ENCODE assay signal across 1 cellular context in the genomic region with DNA sequence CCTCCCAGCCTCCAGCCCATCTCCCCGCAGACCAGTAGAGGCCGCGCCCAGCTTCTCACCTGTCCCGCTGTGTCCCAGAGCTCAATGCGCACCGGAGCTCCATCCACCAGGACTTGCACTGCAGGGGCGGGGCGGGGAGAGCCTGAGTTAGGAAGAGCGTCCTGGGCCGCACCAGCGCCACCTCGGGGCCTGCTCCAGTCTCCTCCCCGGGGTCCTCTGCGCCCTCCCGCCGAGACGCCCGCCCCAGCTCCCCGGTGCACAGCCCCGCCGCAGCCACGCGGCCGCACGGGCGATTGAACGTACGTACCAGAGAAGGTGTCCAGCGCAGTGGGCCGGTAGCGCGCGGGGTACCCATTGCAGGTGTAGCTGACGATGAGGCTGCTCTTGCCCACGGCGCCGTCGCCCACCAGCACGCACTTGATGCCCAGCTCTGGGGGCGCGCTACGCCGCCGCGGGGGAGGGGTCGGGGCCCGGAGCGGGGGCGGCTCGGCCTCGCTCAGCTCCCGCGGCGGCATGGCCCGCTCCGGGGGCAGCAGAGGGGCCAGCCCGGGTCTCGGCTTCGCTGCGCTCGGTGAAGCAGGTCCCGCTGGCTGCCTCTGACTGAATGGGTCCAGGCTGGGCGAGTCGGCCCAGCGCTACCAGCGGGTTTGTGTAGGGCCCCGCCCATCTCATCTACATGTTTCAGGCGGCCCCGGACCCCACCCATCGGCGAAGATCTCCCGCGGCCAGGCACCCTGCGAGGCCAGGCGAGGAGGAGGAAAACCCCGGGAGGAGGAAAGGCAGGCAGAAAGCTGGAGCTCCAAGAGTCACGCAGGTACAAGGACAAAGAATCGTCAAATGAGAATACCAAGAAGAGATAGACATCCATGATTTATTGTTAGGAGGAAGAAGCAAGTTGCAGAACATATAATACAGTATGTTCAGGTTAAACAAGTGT.
TF ChIP-seq lines count a peak whose summit lies in the region.

A gene with protein sequence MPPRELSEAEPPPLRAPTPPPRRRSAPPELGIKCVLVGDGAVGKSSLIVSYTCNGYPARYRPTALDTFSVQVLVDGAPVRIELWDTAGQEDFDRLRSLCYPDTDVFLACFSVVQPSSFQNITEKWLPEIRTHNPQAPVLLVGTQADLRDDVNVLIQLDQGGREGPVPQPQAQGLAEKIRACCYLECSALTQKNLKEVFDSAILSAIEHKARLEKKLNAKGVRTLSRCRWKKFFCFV (minus strand): TSS at position 610 of the 937 bp plus-strand sequence. CDS start 95 bp downstream, at position 515.

TF ChIP-seq in GM12878, 131 proteins besides CTCF, POLR2A, EP300 and RAD21 (continued from another document and continues in another):
- TF ChIP-seq, protein P1, sequence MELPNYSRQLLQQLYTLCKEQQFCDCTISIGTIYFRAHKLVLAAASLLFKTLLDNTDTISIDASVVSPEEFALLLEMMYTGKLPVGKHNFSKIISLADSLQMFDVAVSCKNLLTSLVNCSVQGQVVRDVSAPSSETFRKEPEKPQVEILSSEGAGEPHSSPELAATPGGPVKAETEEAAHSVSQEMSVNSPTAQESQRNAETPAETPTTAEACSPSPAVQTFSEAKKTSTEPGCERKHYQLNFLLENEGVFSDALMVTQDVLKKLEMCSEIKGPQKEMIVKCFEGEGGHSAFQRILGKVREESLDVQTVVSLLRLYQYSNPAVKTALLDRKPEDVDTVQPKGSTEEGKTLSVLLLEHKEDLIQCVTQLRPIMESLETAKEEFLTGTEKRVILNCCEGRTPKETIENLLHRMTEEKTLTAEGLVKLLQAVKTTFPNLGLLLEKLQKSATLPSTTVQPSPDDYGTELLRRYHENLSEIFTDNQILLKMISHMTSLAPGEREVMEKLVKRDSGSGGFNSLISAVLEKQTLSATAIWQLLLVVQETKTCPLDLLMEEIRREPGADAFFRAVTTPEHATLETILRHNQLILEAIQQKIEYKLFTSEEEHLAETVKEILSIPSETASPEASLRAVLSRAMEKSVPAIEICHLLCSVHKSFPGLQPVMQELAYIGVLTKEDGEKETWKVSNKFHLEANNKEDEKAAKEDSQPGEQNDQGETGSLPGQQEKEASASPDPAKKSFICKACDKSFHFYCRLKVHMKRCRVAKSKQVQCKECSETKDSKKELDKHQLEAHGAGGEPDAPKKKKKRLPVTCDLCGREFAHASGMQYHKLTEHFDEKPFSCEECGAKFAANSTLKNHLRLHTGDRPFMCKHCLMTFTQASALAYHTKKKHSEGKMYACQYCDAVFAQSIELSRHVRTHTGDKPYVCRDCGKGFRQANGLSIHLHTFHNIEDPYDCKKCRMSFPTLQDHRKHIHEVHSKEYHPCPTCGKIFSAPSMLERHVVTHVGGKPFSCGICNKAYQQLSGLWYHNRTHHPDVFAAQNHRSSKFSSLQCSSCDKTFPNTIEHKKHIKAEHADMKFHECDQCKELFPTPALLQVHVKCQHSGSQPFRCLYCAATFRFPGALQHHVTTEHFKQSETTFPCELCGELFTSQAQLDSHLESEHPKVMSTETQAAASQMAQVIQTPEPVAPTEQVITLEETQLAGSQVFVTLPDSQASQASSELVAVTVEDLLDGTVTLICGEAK (IDR thresholded peaks at IDR 0.05; ENCODE audit: borderline replicate concordance) = no peak
- TF ChIP-seq CHD4 (IDR thresholded peaks at IDR 0.05) = no peak
- TF ChIP-seq KAT2A (conservative IDR thresholded peaks at IDR 0.05; ENCODE audit: control insufficient read depth, low read depth, low read length) = no peak
- TF ChIP-seq, protein P2, sequence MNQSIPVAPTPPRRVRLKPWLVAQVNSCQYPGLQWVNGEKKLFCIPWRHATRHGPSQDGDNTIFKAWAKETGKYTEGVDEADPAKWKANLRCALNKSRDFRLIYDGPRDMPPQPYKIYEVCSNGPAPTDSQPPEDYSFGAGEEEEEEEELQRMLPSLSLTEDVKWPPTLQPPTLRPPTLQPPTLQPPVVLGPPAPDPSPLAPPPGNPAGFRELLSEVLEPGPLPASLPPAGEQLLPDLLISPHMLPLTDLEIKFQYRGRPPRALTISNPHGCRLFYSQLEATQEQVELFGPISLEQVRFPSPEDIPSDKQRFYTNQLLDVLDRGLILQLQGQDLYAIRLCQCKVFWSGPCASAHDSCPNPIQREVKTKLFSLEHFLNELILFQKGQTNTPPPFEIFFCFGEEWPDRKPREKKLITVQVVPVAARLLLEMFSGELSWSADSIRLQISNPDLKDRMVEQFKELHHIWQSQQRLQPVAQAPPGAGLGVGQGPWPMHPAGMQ (IDR thresholded peaks at IDR 0.05; ENCODE audit: borderline replicate concordance) = no peak
- no peak; the same call in 1 of the 2 replicates for TF ChIP-seq SMC3 (IDR thresholded peaks at IDR 0.05; ENCODE audit: borderline replicate concordance, low read length)
- TF ChIP-seq IRF4 (IDR thresholded peaks at IDR 0.05; ENCODE audit: low read depth, low read length) = no peak
- TF ChIP-seq NFYA (IDR thresholded peaks at IDR 0.05; ENCODE audit: borderline replicate concordance, low read depth, low read length) = no peak
- TF ChIP-seq SMAD5 (IDR thresholded peaks at IDR 0.05; ENCODE audit: low read depth) = no peak
- no peak for TF ChIP-seq FOXK2 (IDR thresholded peaks at IDR 0.05)
- TF ChIP-seq POLR2AphosphoS5 (IDR thresholded peaks at IDR 0.05; ENCODE audit: low read length) = peak; percentile 89
- no peak for TF ChIP-seq RCOR1 (conservative IDR thresholded peaks at IDR 0.05; ENCODE audit: low read depth, low read length)
- peak; percentile 32; the same call in 1 of the 2 replicates for TF ChIP-seq ZNF217 (IDR thresholded peaks at IDR 0.05)
- peak; percentile 23 to 77; a peak in 2 of 4 replicates for TF ChIP-seq BHLHE40 (IDR thresholded peaks at IDR 0.05; ENCODE audit: borderline replicate concordance in 1 of 2, low read depth in 2 of 2, low read length in 1 of 2)
- TF ChIP-seq, protein P3, sequence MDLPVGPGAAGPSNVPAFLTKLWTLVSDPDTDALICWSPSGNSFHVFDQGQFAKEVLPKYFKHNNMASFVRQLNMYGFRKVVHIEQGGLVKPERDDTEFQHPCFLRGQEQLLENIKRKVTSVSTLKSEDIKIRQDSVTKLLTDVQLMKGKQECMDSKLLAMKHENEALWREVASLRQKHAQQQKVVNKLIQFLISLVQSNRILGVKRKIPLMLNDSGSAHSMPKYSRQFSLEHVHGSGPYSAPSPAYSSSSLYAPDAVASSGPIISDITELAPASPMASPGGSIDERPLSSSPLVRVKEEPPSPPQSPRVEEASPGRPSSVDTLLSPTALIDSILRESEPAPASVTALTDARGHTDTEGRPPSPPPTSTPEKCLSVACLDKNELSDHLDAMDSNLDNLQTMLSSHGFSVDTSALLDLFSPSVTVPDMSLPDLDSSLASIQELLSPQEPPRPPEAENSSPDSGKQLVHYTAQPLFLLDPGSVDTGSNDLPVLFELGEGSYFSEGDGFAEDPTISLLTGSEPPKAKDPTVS (IDR thresholded peaks at IDR 0.05; ENCODE audit: low read depth, low read length) = no peak
- TF ChIP-seq SP1 (IDR thresholded peaks at IDR 0.05; ENCODE audit: low read depth, low read length) = no peak
- TF ChIP-seq TBL1XR1 (IDR thresholded peaks at IDR 0.05; ENCODE audit: low read depth, low read length) = no peak
- TF ChIP-seq, protein P4, sequence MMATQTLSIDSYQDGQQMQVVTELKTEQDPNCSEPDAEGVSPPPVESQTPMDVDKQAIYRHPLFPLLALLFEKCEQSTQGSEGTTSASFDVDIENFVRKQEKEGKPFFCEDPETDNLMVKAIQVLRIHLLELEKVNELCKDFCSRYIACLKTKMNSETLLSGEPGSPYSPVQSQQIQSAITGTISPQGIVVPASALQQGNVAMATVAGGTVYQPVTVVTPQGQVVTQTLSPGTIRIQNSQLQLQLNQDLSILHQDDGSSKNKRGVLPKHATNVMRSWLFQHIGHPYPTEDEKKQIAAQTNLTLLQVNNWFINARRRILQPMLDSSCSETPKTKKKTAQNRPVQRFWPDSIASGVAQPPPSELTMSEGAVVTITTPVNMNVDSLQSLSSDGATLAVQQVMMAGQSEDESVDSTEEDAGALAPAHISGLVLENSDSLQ (IDR thresholded peaks at IDR 0.05) = 0 out of 2 replicates have a peak, but pooled peaks have one; percentile 33
- no peak for TF ChIP-seq ETV6 (conservative IDR thresholded peaks at IDR 0.05 in 1 of 2, IDR thresholded peaks at IDR 0.05 in 1 of 2; ENCODE audit: borderline replicate concordance in 1 of 2, low read depth in 1 of 2)
- no peak for TF ChIP-seq ZNF384 (IDR thresholded peaks at IDR 0.05; ENCODE audit: borderline replicate concordance, low read depth, low read length)
- TF ChIP-seq, protein P5, sequence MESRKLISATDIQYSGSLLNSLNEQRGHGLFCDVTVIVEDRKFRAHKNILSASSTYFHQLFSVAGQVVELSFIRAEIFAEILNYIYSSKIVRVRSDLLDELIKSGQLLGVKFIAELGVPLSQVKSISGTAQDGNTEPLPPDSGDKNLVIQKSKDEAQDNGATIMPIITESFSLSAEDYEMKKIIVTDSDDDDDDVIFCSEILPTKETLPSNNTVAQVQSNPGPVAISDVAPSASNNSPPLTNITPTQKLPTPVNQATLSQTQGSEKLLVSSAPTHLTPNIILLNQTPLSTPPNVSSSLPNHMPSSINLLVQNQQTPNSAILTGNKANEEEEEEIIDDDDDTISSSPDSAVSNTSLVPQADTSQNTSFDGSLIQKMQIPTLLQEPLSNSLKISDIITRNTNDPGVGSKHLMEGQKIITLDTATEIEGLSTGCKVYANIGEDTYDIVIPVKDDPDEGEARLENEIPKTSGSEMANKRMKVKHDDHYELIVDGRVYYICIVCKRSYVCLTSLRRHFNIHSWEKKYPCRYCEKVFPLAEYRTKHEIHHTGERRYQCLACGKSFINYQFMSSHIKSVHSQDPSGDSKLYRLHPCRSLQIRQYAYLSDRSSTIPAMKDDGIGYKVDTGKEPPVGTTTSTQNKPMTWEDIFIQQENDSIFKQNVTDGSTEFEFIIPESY (IDR thresholded peaks at IDR 0.05) = no peak
- TF ChIP-seq ATF7 (IDR thresholded peaks at IDR 0.05; ENCODE audit: low read depth) = no peak
- no peak for TF ChIP-seq HDAC6 (IDR thresholded peaks at IDR 0.05; ENCODE audit: unreplicated experiment)
- TF ChIP-seq ZNF24 (IDR thresholded peaks at IDR 0.05) = no peak
- no peak for TF ChIP-seq SREBF2 (IDR thresholded peaks at IDR 0.05; ENCODE audit: low read length)
- no peak for TF ChIP-seq JUND (IDR thresholded peaks at IDR 0.05; ENCODE audit: low read depth, low read length)
- TF ChIP-seq STAT1 (conservative IDR thresholded peaks at IDR 0.05) = no peak
- TF ChIP-seq MEF2B (IDR thresholded peaks at IDR 0.05; ENCODE audit: partially characterized antibody, poor library complexity, severe bottlenecking) = peak; percentile 53
- TF ChIP-seq SRF (IDR thresholded peaks at IDR 0.05; ENCODE audit: low read depth in 2 of 2, low read length in 2 of 2) = no peak
- TF ChIP-seq CREB1 (IDR thresholded peaks at IDR 0.05; ENCODE audit: low read depth) = no peak
- no peak for TF ChIP-seq KLF5 (IDR thresholded peaks at IDR 0.05; ENCODE audit: partially characterized antibody)
- TF ChIP-seq SMAD1 (IDR thresholded peaks at IDR 0.05; ENCODE audit: low read depth, partially characterized antibody) = no peak
- no peak for TF ChIP-seq ASH2L (IDR thresholded peaks at IDR 0.05; ENCODE audit: borderline replicate concordance, low read depth)
- no peak for TF ChIP-seq CHD1 (IDR thresholded peaks at IDR 0.05; ENCODE audit: low read depth, low read length)
- TF ChIP-seq NR2C1 (IDR thresholded peaks at IDR 0.05) = no peak
- TF ChIP-seq, protein P6, sequence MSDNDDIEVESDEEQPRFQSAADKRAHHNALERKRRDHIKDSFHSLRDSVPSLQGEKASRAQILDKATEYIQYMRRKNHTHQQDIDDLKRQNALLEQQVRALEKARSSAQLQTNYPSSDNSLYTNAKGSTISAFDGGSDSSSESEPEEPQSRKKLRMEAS (IDR thresholded peaks at IDR 0.05; ENCODE audit: low read depth, low read length) = no peak; the same call in none of the 2 replicates
- 0 out of 2 replicates have a peak, but pooled peaks have one; percentile 27 for TF ChIP-seq YY1 (IDR thresholded peaks at IDR 0.05; ENCODE audit: low read depth, low read length)
- TF ChIP-seq, protein P7, sequence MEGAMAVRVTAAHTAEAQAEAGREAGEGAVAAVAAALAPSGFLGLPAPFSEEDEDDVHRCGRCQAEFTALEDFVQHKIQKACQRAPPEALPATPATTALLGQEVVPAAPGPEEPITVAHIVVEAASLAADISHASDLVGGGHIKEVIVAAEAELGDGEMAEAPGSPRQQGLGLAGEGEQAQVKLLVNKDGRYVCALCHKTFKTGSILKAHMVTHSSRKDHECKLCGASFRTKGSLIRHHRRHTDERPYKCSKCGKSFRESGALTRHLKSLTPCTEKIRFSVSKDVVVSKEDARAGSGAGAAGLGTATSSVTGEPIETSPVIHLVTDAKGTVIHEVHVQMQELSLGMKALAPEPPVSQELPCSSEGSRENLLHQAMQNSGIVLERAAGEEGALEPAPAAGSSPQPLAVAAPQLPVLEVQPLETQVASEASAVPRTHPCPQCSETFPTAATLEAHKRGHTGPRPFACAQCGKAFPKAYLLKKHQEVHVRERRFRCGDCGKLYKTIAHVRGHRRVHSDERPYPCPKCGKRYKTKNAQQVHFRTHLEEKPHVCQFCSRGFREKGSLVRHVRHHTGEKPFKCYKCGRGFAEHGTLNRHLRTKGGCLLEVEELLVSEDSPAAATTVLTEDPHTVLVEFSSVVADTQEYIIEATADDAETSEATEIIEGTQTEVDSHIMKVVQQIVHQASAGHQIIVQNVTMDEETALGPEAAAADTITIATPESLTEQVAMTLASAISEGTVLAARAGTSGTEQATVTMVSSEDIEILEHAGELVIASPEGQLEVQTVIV (IDR thresholded peaks at IDR 0.05; ENCODE audit: borderline replicate concordance, partially characterized antibody) = no peak
- no peak for TF ChIP-seq TCF12 (IDR thresholded peaks at IDR 0.05; ENCODE audit: low read depth, low read length)
- peak; percentile 88 for TF ChIP-seq GATAD2B (conservative IDR thresholded peaks at IDR 0.05; ENCODE audit: low read depth)
- no peak for TF ChIP-seq MTA3 (IDR thresholded peaks at IDR 0.05; ENCODE audit: borderline replicate concordance, low read length)
- peak; percentile 32; the same call in 1 of the 2 replicates for TF ChIP-seq MXI1 (IDR thresholded peaks at IDR 0.05; ENCODE audit: low read depth, low read length)
- TF ChIP-seq NFIC (IDR thresholded peaks at IDR 0.05; ENCODE audit: low read depth, low read length) = no peak
